22 cellular contexts compared by ENCODE assay signal in genomic region chr3:124221286-124221821, GRCh38.
DNase-seq lines count a peak whose midpoint lies in the region; ATAC-seq and TF ChIP-seq lines count a peak whose summit lies in the region.
"Had no signal": no experiment of that assay in that cellular context is flagged by ENCODE, and none has a peak within 500 bp of the region (broad histone marks: within the 10 kb centered on the region; RNA-seq: fewer than 3 reads in every experiment).

No MANE protein-coding gene starts in this region.

- 67% methylated on average over 3 of the region's 3 CpGs for WGBS in mammary epithelial cell (ENCODE audit: low coverage, missing lambda C conversion rate)

- TF ChIP-seq CTCF in mammary epithelial cell (conservative IDR thresholded peaks at IDR 0.05 in 1 of 2, IDR thresholded peaks at IDR 0.05 in 1 of 2; ENCODE audit: extremely low read depth in 1 of 2, insufficient read depth in 1 of 2, low read depth in 1 of 2, low read length in 2 of 2) (no peak), breast epithelium (IDR thresholded peaks at IDR 0.05) (no peak)

- H2AFZ ChIP-seq in mammary epithelial cell (ENCODE audit: low read depth, low read length), result no peak overlapping the region
- H2AFZ ChIP-seq: parathyroid adenoma had no signal

- intact Hi-C loops in mammary epithelial cell (cut with micrococcal nuclease), result no loop called here
- intact Hi-C loops in breast epithelium (cut with DNase I; ENCODE audit: low total_unique reads), result no loop called here

- no peaks in the 10 kb centered on the region for H3K36me3 ChIP-seq in mammary epithelial cell (ENCODE audit: insufficient read depth, low read length)
- H3K36me3 ChIP-seq in breast epithelium, result no peaks in the 10 kb centered on the region
- H3K36me3 ChIP-seq in SJCRH30, result no peaks in the 10 kb centered on the region
- H3K36me3 ChIP-seq: BLaER1, gastrocnemius medialis, HAP-1 had no signal

- ATAC-seq in HG02885 (IDR thresholded peaks at IDR 0.05; ENCODE audit: poor library complexity, unreplicated experiment) (no peak), GM21737 (IDR thresholded peaks at IDR 0.05; ENCODE audit: unreplicated experiment) (no peak), GM21423 (IDR thresholded peaks at IDR 0.05; ENCODE audit: unreplicated experiment) (no peak)
- ATAC-seq: A549, gastrocnemius medialis, natural killer cell had no signal

- DNase-seq in mammary epithelial cell (peak; percentile 10), breast epithelium (ENCODE audit: low spot score in 2 of 2) (no peak), NCI-H146 treated with DMSO at 0.1 percent for 48 hours (lab: John Stamatoyannopoulos, UW; ENCODE audit: unreplicated experiment) (peak; percentile 84), astrocyte of the hippocampus (ENCODE audit: low read depth, low spot score) (peak; percentile 16), SJCRH30 (no peak)
- DNase-seq: activated CD4-positive, alpha-beta T cell treated with anti-CD3 and anti-CD28 coated beads for 1 hour; activated naive CD4-positive, alpha-beta T cell treated with anti-CD3 and anti-CD28 coated beads for 36 hours; activated T-cell treated with anti-CD3 and anti-CD28 coated beads, Interleukin-2, amount 50 U/mL, for 24 hours; amygdala; erythroblast; gastrocnemius medialis; natural killer cell; NCI-H187 treated with DMSO at 0.1 percent for 48 hours; NCI-H446 had no signal

- CTCF ChIA-PET in mammary epithelial cell (lab: Charles Lee; ENCODE audit: low non-redundant PET), result no interaction called here

- no peak overlapping the region for H3K4me2 ChIP-seq in mammary epithelial cell (ENCODE audit: insufficient read depth, low read depth, low read length)
- H3K4me2 ChIP-seq: A549, BLaER1 had no signal

- H3K27ac ChIP-seq in mammary epithelial cell (ENCODE audit: insufficient read depth, low read depth, low read length) (no peak overlapping the region), breast epithelium (no peak overlapping the region), SJCRH30 (no peak overlapping the region)
- H3K27ac ChIP-seq: A549, BLaER1, gastrocnemius medialis, parathyroid adenoma, RWPE1 had no signal

- in situ Hi-C loops in mammary epithelial cell (cut with MboI; ENCODE audit: low sequenced_read_pairs in 2 of 2), result no loop called here

- no peaks in the 10 kb centered on the region for H3K9me3 ChIP-seq in mammary epithelial cell (replicated peaks; ENCODE audit: insufficient read depth, low read length)
- no peaks in the 10 kb centered on the region for H3K9me3 ChIP-seq in breast epithelium
- H3K9me3 ChIP-seq in SJCRH30 (replicated peaks), result no peaks in the 10 kb centered on the region
- H3K9me3 ChIP-seq: A549, BLaER1, gastrocnemius medialis, HAP-1 had no signal

- no peak for TF ChIP-seq POLR2A in breast epithelium (IDR thresholded peaks at IDR 0.05)

- H3K79me2 ChIP-seq in mammary epithelial cell (ENCODE audit: insufficient read depth, low read length), result no peaks in the 10 kb centered on the region

- H3K4me1 ChIP-seq in mammary epithelial cell (ENCODE audit: insufficient read depth, low read length), result no peaks in the 10 kb centered on the region
- no peaks in the 10 kb centered on the region for H3K4me1 ChIP-seq in breast epithelium
- no peaks in the 10 kb centered on the region for H3K4me1 ChIP-seq in SJCRH30
- H3K4me1 ChIP-seq: A549, gastrocnemius medialis, HAP-1 had no signal

- H3K27me3 ChIP-seq in mammary epithelial cell (ENCODE audit: insufficient read depth, low read length), result no peaks in the 10 kb centered on the region
- no peaks in the 10 kb centered on the region for H3K27me3 ChIP-seq in breast epithelium
- H3K27me3 ChIP-seq in SJCRH30, result no peaks in the 10 kb centered on the region
- H3K27me3 ChIP-seq: BLaER1, gastrocnemius medialis had no signal

- H3K9ac ChIP-seq in mammary epithelial cell (ENCODE audit: insufficient read depth, low read length), result no peak overlapping the region
- H3K9ac ChIP-seq: BLaER1, parathyroid adenoma had no signal

- dilution Hi-C loops in mammary epithelial cell (cut with HindIII; ENCODE audit: low sequenced_read_pairs), result no loop called here

- no peaks in the 10 kb centered on the region for H4K20me1 ChIP-seq in mammary epithelial cell (ENCODE audit: insufficient read depth, low read length)

- no TSS peak for BruUV-seq in mammary epithelial cell (replicated peaks; lab: Mats Ljungman, UMichigan)

- H3K4me3 ChIP-seq in mammary epithelial cell (replicated peaks in 1 of 3; ENCODE audit: insufficient read depth in 1 of 3, low read depth in 2 of 3, low read length in 3 of 3) (no peak overlapping the region), breast epithelium (no peak overlapping the region), SJCRH30 (no peak overlapping the region)
- H3K4me3 ChIP-seq: A549, BLaER1, gastrocnemius medialis, HAP-1 had no signal

Comparison
In these comparisons a context has a peak if more than half of its experiments do, and no peak if none do; other contexts are left out.
1. DNase-seq: peak in mammary epithelial cell (single experiment), NCI-H146 treated with DMSO at 0.1 percent for 48 hours (single experiment) and astrocyte of the hippocampus (single experiment); none in breast epithelium (0 of 2) and SJCRH30 (0 of 2).